23 cellular contexts compared by ENCODE assay signal in the genomic region with DNA sequence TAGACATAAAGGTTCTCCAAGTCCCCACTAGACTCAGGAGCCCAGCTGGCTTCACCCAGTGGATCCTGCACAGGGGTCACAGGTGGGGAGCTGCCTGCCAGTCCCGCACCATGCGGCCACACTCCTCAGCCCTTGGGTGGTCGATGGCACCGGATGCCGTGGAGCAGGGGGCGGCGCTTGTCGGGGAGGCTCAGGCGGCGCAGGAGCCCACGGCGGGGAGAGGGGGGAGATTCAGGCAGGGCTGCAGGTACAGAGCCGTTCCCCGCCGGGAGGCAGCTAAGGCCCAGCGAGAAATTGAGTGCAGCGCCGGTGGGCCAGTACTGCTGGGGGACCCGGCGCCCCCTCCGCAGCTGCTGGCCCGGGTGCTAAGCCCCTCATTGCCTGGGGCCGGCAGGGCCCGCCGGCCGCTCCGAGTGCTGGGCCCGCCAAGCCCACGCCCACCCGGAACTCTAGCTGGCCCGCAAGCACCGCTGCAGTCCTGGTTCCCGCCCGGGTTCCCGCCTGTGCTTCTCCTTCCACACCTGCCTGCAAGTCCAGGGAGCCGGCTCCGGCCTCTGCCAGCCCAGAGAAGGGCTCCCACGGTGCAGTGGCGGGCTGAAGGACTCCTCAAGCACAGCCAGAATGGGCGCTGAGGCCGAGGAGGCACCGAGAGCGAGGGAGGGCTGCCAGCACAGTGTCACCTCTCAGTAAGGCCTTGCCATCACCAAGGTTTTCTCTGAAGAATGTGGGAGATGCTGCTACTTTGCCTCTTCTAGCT.
"Had no signal": no experiment of that assay in that cellular context is flagged by ENCODE, and none has a peak within 500 bp of the region (broad histone marks: within the 10 kb centered on the region; RNA-seq: fewer than 3 reads in every experiment).

No MANE protein-coding gene starts in this region.

- DNase-seq: islet precursor cell; left ventricle myocardium inferior; mesendoderm; naive B cell; natural killer cell; ovary; stimulated activated CD4-positive, alpha-beta T cell treated with anti-CD3 and anti-CD28 coated beads, Interleukin-12 subunit alpha, Interleukin-12 subunit beta, amount 100 ng/mL, for 4 hours; stimulated activated CD4-positive, alpha-beta T cell treated with anti-CD3 and anti-CD28 coated beads, Interleukin-15, amount 100 ng/mL, for 24 hours; stimulated activated CD4-positive, alpha-beta T cell treated with anti-CD3 and anti-CD28 coated beads, Interleukin-2, amount 100 ng/mL, for 24 hours; stimulated activated CD4-positive, alpha-beta T cell treated with anti-CD3 and anti-CD28 coated beads, Interleukin-4, amount 100 ng/mL, for 1 hour; stimulated activated naive B cell treated with anti-CD40 and anti-IgM and Interleukin-4, amounts not matched to agents 10 μg/mL and 1 μg/mL and 100 μg/mL, for 72 hours; substantia nigra; uterus had no signal

- H3K27ac ChIP-seq: hepatocyte, left ventricle myocardium inferior, ovary, skin epidermis, tibial nerve, uterus had no signal

- H3K4me1 Mint-ChIP-seq: mesothelial cell of epicardium had no signal

- H3K4me2 ChIP-seq: hepatocyte had no signal

- H3K9me3 ChIP-seq: left ventricle myocardium inferior, ovary, tibial nerve, uterus had no signal

- H3K79me2 ChIP-seq: hepatocyte had no signal

- H2AFZ ChIP-seq: hepatocyte had no signal

- H3K36me3 Mint-ChIP-seq: mesothelial cell of epicardium; natural killer cell; stimulated activated naive B cell treated with anti-CD40 and anti-IgM and Interleukin-4, amounts not matched to agents 10 μg/mL and 1 μg/mL and 100 μg/mL, for 72 hours had no signal

- ATAC-seq: natural killer cell; right cardiac atrium; sciatic nerve; stimulated activated naive B cell treated with anti-CD40 and anti-IgM and Interleukin-4, amounts not matched to agents 10 μg/mL and 1 μg/mL and 100 μg/mL, for 72 hours had no signal

- H3K4me1 ChIP-seq: left ventricle myocardium inferior, uterus had no signal

- H3K4me3 Mint-ChIP-seq: mesothelial cell of epicardium; naive B cell; natural killer cell; stimulated activated naive B cell treated with anti-CD40 and anti-IgM and Interleukin-4, amounts not matched to agents 10 μg/mL and 1 μg/mL and 100 μg/mL, for 72 hours; stimulated activated naive CD8-positive, alpha-beta T cell treated with anti-CD3 and anti-CD28 coated beads, Interleukin-15, Interleukin-2, amounts not matched to agents 100 ng/mL and 50 ng/mL, for 24 hours; type B pancreatic cell had no signal

- H3K36me3 ChIP-seq: left ventricle myocardium inferior, ovary, tibial nerve, uterus had no signal

- H3K4me3 ChIP-seq: hepatocyte, left ventricle myocardium inferior, lung, ovary, skin epidermis, tibial nerve, uterus had no signal

- H3K9me3 Mint-ChIP-seq: natural killer cell; stimulated activated naive B cell treated with anti-CD40 and anti-IgM and Interleukin-4, amounts not matched to agents 10 μg/mL and 1 μg/mL and 100 μg/mL, for 72 hours; stimulated activated naive CD8-positive, alpha-beta T cell treated with anti-CD3 and anti-CD28 coated beads, Interleukin-15, Interleukin-2, amounts not matched to agents 100 ng/mL and 50 ng/mL, for 24 hours had no signal

- H3K27me3 Mint-ChIP-seq: progenitor cell of endocrine pancreas had no signal

- H3K27me3 ChIP-seq: hepatocyte, ovary, tibial nerve, uterus had no signal

- H3K27ac Mint-ChIP-seq: mesothelial cell of epicardium; natural killer cell; progenitor cell of endocrine pancreas; stimulated activated naive B cell treated with anti-CD40 and anti-IgM and Interleukin-4, amounts not matched to agents 10 μg/mL and 1 μg/mL and 100 μg/mL, for 72 hours; stimulated activated naive CD8-positive, alpha-beta T cell treated with anti-CD3 and anti-CD28 coated beads, Interleukin-15, Interleukin-2, amounts not matched to agents 100 ng/mL and 50 ng/mL, for 24 hours; type B pancreatic cell had no signal
